In the genomic region with DNA sequence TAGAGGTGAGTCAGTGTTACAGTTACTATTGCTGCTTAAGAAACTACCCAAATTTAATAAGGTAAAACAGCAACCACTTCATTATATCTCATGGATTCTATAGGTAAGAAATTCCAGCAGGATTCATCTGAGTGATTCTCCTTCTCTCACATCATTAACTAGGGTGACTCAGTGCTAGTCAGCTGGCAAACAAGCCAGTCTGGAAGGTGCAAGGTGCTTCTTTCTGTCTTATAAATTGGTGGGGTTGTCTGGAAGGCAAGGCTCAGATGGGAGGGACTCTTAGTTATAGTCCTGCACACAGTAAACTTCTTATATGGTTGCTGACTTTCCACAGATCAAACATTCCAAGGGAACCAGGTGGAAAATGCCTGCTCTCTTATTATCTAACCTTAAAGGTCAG, we compare ENCODE assay signal across 27 cellular contexts.
"Had no signal": no experiment of that assay in that cellular context is flagged by ENCODE, and none has a peak within 500 bp of the region (broad histone marks: within the 10 kb centered on the region; RNA-seq: fewer than 3 reads in every experiment).

No MANE protein-coding gene starts in this region.

- H3K27me3 ChIP-seq: brain microvascular endothelial cell, cardiac muscle cell had no signal

- ATAC-seq: activated CD4-positive, alpha-beta T cell treated with anti-CD3 and anti-CD28 coated beads for 36 hours; activated T-cell treated with anti-CD3 and anti-CD28 coated beads, Interleukin-2, amount 50 U/mL, for 72 hours; T-cell had no signal

- H3K36me3 ChIP-seq: brain microvascular endothelial cell, cardiac muscle cell had no signal

- H3K27ac ChIP-seq: brain microvascular endothelial cell, cardiac muscle cell, WERI-Rb-1 had no signal

- H3K4me3 ChIP-seq: cardiac muscle cell had no signal

- DNase-seq: activated CD4-positive, alpha-beta memory T cell treated with anti-CD3 and anti-CD28 coated beads, Interleukin-2, amount 10 ng/mL, durations not matched to agents 7 days and 5 days; activated CD4-positive, alpha-beta T cell treated with anti-CD3 and anti-CD28 coated beads for 36 hours; activated CD4-positive, alpha-beta T cell treated with anti-CD3 and anti-CD28 coated beads, Interleukin-2, amount 50 U/mL, for 1 hour; activated CD8-positive, alpha-beta memory T cell treated with anti-CD3 and anti-CD28 coated beads, Interleukin-2, amount 50 U/mL, for 4 hours; activated gamma-delta T cell treated with Interleukin-2 at 50 U/mL for 16 hours; activated naive CD4-positive, alpha-beta T cell treated with anti-CD3 and anti-CD28 coated beads, Interleukin-2, amount 10 ng/mL, durations not matched to agents 7 days and 5 days; activated naive CD8-positive, alpha-beta T cell treated with anti-CD3 and anti-CD28 coated beads for 36 hours; activated T-cell treated with anti-CD3 and anti-CD28 coated beads, Interleukin-2, amount 50 U/mL, for 72 hours; brain microvascular endothelial cell; Kasumi-1; KBM-7; NCI-H1048; NCI-H1417; NCI-H1694; NCI-H2029; NCI-H2107; NCI-H2171 treated with DMSO at 0.1 percent for 48 hours; NCI-H345; NCI-H510A; NCI-H526 treated with DMSO at 0.1 percent for 48 hours; NK-92 treated with Interleukin-12 subunit alpha and Interleukin-12 subunit beta, amount 100 ng/mL, for 24 hours; SIG-M5; T-cell; T-helper 2 cell; T1000; WERI-Rb-1 had no signal
